10 cellular contexts compared by ENCODE assay signal in the genomic region with DNA sequence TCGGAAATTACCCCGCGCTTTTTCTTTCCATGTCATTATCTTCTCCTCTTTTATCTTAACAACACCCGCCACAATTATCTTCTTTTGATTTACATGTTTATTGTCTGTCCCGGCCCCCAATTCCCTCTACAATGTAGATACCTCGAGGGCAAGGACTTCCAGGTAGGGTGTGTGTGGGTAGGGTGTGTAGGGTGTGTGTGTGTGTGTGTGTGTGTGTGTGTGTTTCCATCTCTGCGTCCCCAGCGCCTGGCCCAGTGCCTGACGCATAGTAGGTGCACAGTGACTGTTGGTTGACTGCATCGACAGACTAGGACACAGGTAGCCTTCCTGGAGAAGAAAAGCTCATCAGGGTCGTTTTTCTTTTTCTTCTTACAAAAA.
DNase-seq lines count a peak whose midpoint lies in the region; ATAC-seq and TF ChIP-seq lines count a peak whose summit lies in the region.
"Had no signal": no experiment of that assay in that cellular context is flagged by ENCODE, and none has a peak within 500 bp of the region (broad histone marks: within the 10 kb centered on the region; RNA-seq: fewer than 3 reads in every experiment).

No MANE protein-coding gene starts in this region.

- H3K36me3 ChIP-seq in cardiac muscle cell (no peaks in the 10 kb centered on the region), colonic mucosa (no peaks in the 10 kb centered on the region), upper lobe of right lung (no peaks in the 10 kb centered on the region)

- no peak for DNase-seq in cardiac muscle cell (ENCODE audit: low read depth in 1 of 2, low spot score in 1 of 2)
- no peak for DNase-seq in left ventricle myocardium superior
- DNase-seq in colonic mucosa: no peak
- DNase-seq in mesothelial cell of epicardium (ENCODE audit: low spot score in 2 of 2, unreplicated experiment in 2 of 2): no peak
- no peak for DNase-seq in upper lobe of right lung
- no peak for DNase-seq in NOMO-1 (lab: John Stamatoyannopoulos, UW; ENCODE audit: unreplicated experiment in 2 of 2)
- DNase-seq in SKM-1 (lab: John Stamatoyannopoulos, UW; ENCODE audit: unreplicated experiment): no peak
- DNase-seq in amniotic stem cell (lab: John Stamatoyannopoulos, UW): no peak
- DNase-seq: naive thymus-derived CD8-positive, alpha-beta T cell had no signal

- no peaks in the 10 kb centered on the region for H3K36me3 Mint-ChIP-seq in mesothelial cell of epicardium
- H3K36me3 Mint-ChIP-seq: naive thymus-derived CD8-positive, alpha-beta T cell had no signal

- H3K9me3 Mint-ChIP-seq in mesothelial cell of epicardium: no peaks in the 10 kb centered on the region
- H3K9me3 Mint-ChIP-seq: dendritic cell treated with granulocyte-macrophage colony-stimulating factor and Interleukin-4, amounts not matched to agents 40 ng/mL and 50 ng/mL, for 4 days had no signal

- peak overlapping the region; percentile 60 for H3K4me3 Mint-ChIP-seq in mesothelial cell of epicardium

- TF ChIP-seq CTCF in cardiac muscle cell (IDR thresholded peaks at IDR 0.05; ENCODE audit: low read depth, low read length) (no peak), colonic mucosa (IDR thresholded peaks at IDR 0.05) (no peak), mesothelial cell of epicardium (IDR thresholded peaks at IDR 0.05; ENCODE audit: unreplicated experiment) (no peak), upper lobe of right lung (IDR thresholded peaks at IDR 0.05) (no peak)

- intact Hi-C loops in left ventricle myocardium superior (cut with micrococcal nuclease) (loop anchor here (10.0 kb wide), 1 partner anchor 55 kb away; no protein-coding TSS in a partner anchor), colonic mucosa (cut with DNase I) (loop anchor here (10.0 kb wide), 1 partner anchor 265 kb away; no protein-coding TSS in a partner anchor), upper lobe of right lung (cut with DNase I) (loop anchor here (5.0 kb wide), 1 partner anchor 122 kb away; no protein-coding TSS in a partner anchor)

- H3K27me3 Mint-ChIP-seq in mesothelial cell of epicardium (ENCODE audit: low read depth): no peaks in the 10 kb centered on the region

- H3K4me1 Mint-ChIP-seq in mesothelial cell of epicardium: peaks cover 33% of the 10 kb centered on the region

- H3K27ac Mint-ChIP-seq in mesothelial cell of epicardium: peak overlapping the region; percentile 22
- H3K27ac Mint-ChIP-seq: dendritic cell treated with granulocyte-macrophage colony-stimulating factor and Interleukin-4, amounts not matched to agents 40 ng/mL and 50 ng/mL, for 4 days; naive thymus-derived CD8-positive, alpha-beta T cell had no signal

- peaks cover 77% of the 10 kb centered on the region for H3K27me3 ChIP-seq in cardiac muscle cell
- H3K27me3 ChIP-seq in colonic mucosa: no peaks in the 10 kb centered on the region
- H3K27me3 ChIP-seq in upper lobe of right lung: no peaks in the 10 kb centered on the region

- no peaks in the 10 kb centered on the region for H3K9me3 ChIP-seq in cardiac muscle cell (ENCODE audit: low read depth)
- no peaks in the 10 kb centered on the region for H3K9me3 ChIP-seq in colonic mucosa
- no peaks in the 10 kb centered on the region for H3K9me3 ChIP-seq in upper lobe of right lung

- no peak overlapping the region for H3K27ac ChIP-seq in cardiac muscle cell
- H3K27ac ChIP-seq in colonic mucosa: no peak overlapping the region
- peak overlapping the region; percentile 86 for H3K27ac ChIP-seq in upper lobe of right lung

- H3K4me3 ChIP-seq in cardiac muscle cell (peak overlapping the region; percentile 69), colonic mucosa (peak overlapping the region; percentile 71), upper lobe of right lung (peak overlapping the region; percentile 77)

- ATAC-seq in left ventricle myocardium superior: no peak
- ATAC-seq in upper lobe of right lung: no peak
- ATAC-seq: naive thymus-derived CD8-positive, alpha-beta T cell had no signal

- no peak overlapping the region for H3K9ac ChIP-seq in colonic mucosa (ENCODE audit: low read depth in 2 of 2, low read length in 2 of 2)

- no peaks in the 10 kb centered on the region for H3K4me1 ChIP-seq in cardiac muscle cell (ENCODE audit: low read depth)
- H3K4me1 ChIP-seq in colonic mucosa: no peaks in the 10 kb centered on the region
- H3K4me1 ChIP-seq in upper lobe of right lung: peaks cover 15% of the 10 kb centered on the region
